1 cellular context compared by ENCODE assay signal in the genomic region with DNA sequence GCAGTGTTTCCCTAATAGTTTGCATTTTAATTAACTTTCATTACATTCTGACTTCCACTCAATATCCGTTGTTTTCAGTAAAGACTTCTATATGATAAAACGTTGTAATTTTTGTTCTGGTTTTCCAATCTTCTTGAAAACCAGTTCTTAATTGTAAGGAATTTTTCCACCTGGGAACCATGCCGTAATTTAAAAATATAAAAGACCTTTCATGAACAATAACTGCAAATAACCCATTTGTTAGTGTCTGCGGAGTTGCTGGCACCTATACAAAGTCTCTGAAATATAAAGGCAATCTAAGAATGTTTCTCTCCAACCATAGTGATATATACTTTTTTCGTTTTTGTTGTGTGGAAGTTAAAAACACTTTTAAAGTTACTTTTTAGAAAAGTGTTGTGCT.
TF ChIP-seq lines count a peak whose summit lies in the region.

No MANE protein-coding gene starts in this region.

TF ChIP-seq in H1, 55 proteins besides CTCF, POLR2A, EP300 and RAD21:
- TF ChIP-seq RFX5 (IDR thresholded peaks at IDR 0.05; ENCODE audit: borderline replicate concordance, low read depth, low read length) (no peak), TEAD4 (IDR thresholded peaks at IDR 0.05; ENCODE audit: low read depth, low read length) (no peak), MAFK (IDR thresholded peaks at IDR 0.05; ENCODE audit: low read depth, low read length) (no peak), CBX8 (IDR thresholded peaks at IDR 0.05; ENCODE audit: borderline replicate concordance, low read depth, low read length) (peak; percentile 56; the same call in 1 of the 2 replicates), POLR2AphosphoS5 (IDR thresholded peaks at IDR 0.05; ENCODE audit: low read depth, low read length) (no peak), YY1 (IDR thresholded peaks at IDR 0.05; ENCODE audit: low read depth, low read length) (no peak), NANOG (IDR thresholded peaks at IDR 0.05; ENCODE audit: insufficient read depth, low read depth, low read length, poor library complexity, severe bottlenecking) (no peak)
- TF ChIP-seq, protein P1, sequence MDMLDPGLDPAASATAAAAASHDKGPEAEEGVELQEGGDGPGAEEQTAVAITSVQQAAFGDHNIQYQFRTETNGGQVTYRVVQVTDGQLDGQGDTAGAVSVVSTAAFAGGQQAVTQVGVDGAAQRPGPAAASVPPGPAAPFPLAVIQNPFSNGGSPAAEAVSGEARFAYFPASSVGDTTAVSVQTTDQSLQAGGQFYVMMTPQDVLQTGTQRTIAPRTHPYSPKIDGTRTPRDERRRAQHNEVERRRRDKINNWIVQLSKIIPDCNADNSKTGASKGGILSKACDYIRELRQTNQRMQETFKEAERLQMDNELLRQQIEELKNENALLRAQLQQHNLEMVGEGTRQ (IDR thresholded peaks at IDR 0.05; ENCODE audit: low read length), result no peak
